Comparison of ENCODE assay signal across 8 cellular contexts in genomic region chr18:11980148-11980554, GRCh38. TPM values are rescaled to one million over a fixed set of nuclear protein-coding genes. Genes with fewer than 3 reads are reported as not detected.
A peak's percentile ranks its signal among the peaks of the same experiment; 100 is the strongest.
DNase-seq lines count a peak whose midpoint lies in the region; ATAC-seq, FAIRE-seq and TF ChIP-seq lines count a peak whose summit lies in the region.

No MANE protein-coding gene starts in this region.

- H3K9me3 ChIP-seq in SK-N-SH (no peaks in the 10 kb centered on the region), iPS-18c (ENCODE audit: control insufficient read depth, insufficient read depth, low read length) (no peaks in the 10 kb centered on the region)

- DNase-seq in SK-N-SH, result no peak
- no peak for DNase-seq in activated CD4-positive, alpha-beta memory T cell treated with anti-CD3 and anti-CD28 coated beads, Interleukin-2, amount 10 ng/mL, durations not matched to agents 7 days and 5 days
- DNase-seq in D721Med (ENCODE audit: insufficient read length, low spot score), result no peak

- H3K27me3 Mint-ChIP-seq in activated CD4-positive, alpha-beta memory T cell treated with anti-CD3 and anti-CD28 coated beads, Interleukin-2, amount 10 ng/mL, durations not matched to agents 7 days and 5 days, result peaks cover 5% of the 10 kb centered on the region

- H3K4me3 ChIP-seq in SK-N-SH (ENCODE audit: low read depth in 2 of 2, low read length in 1 of 2) (peak overlapping the region; percentile 46 to 73), iPS-18c (ENCODE audit: insufficient read depth, low read depth, low read length) (peak overlapping the region; percentile 77)

- no peak for TF ChIP-seq CTCF in SK-N-SH (IDR thresholded peaks at IDR 0.05)
- TF ChIP-seq CTCF in D721Med (IDR thresholded peaks at IDR 0.05; ENCODE audit: insufficient read depth, missing control alignments), result no peak

- 6% methylated on average over 14 of the region's 19 CpGs for WGBS in SK-N-SH (ENCODE audit: low lambda C conversion rate)

- POLR2A ChIA-PET in SK-N-SH (lab: Yijun Ruan, JAX), result no interaction called here
- POLR2A ChIA-PET in activated CD4-positive, alpha-beta memory T cell treated with anti-CD3 and anti-CD28 coated beads, Interleukin-2, amount 10 ng/mL, durations not matched to agents 7 days and 5 days (lab: Charles Lee), result interaction anchor here (1.1 to 4.4 kb wide), 8 partner anchors 15 to 397 kb away, joined by 3 to 30 read pairs (median 12); partner anchors contain the start of genes AFG3L2, CHMP1B and MPPE1

- H3K36me3 Mint-ChIP-seq in activated CD4-positive, alpha-beta memory T cell treated with anti-CD3 and anti-CD28 coated beads, Interleukin-2, amount 10 ng/mL, durations not matched to agents 7 days and 5 days (ENCODE audit: low read depth), result no peaks in the 10 kb centered on the region

- no peaks in the 10 kb centered on the region for H3K9me2 ChIP-seq in SK-N-SH

- H3K36me3 ChIP-seq in SK-N-SH (replicated peaks in 1 of 2; ENCODE audit: control insufficient read depth in 1 of 2, insufficient read depth in 2 of 2, low read length in 1 of 2), result no peaks in the 10 kb centered on the region

- TF ChIP-seq RAD21 in SK-N-SH (IDR thresholded peaks at IDR 0.05; ENCODE audit: low read length), result no peak

- H4K20me1 ChIP-seq in SK-N-SH (ENCODE audit: insufficient read depth), result no peaks in the 10 kb centered on the region

- peak overlapping the region; percentile 76 for H3K4me3 Mint-ChIP-seq in activated CD4-positive, alpha-beta memory T cell treated with anti-CD3 and anti-CD28 coated beads, Interleukin-2, amount 10 ng/mL, durations not matched to agents 7 days and 5 days

- no peaks in the 10 kb centered on the region for H3F3A ChIP-seq in SK-N-SH (replicated peaks; ENCODE audit: insufficient read depth)

- FAIRE-seq in D721Med (lab: Jason Lieb, UNC), result no peak

- no peak overlapping the region for H3K9ac ChIP-seq in SK-N-SH

- ATAC-seq in SK-N-SH treated with all-trans-retinoic acid at 6 μM for 48 hours (no peak), HG02981 (IDR thresholded peaks at IDR 0.05; ENCODE audit: unreplicated experiment) (no peak), HG02973 (IDR thresholded peaks at IDR 0.05; ENCODE audit: unreplicated experiment) (no peak)

- CTCF ChIA-PET in SK-N-SH (lab: Yijun Ruan, JAX), result interaction anchor here (0.6 to 1.4 kb wide), 4 partner anchors 15 to 503 kb away, joined by 3 to 5 read pairs (median 3); no protein-coding TSS in a partner anchor
- CTCF ChIA-PET in activated CD4-positive, alpha-beta memory T cell treated with anti-CD3 and anti-CD28 coated beads, Interleukin-2, amount 10 ng/mL, durations not matched to agents 7 days and 5 days (lab: Charles Lee), result interaction anchor here (1.6 to 2.7 kb wide), 3 partner anchors 15 to 58 kb away, joined by 5 to 13 read pairs (median 7); no protein-coding TSS in a partner anchor

- no peaks in the 10 kb centered on the region for H3K9me3 Mint-ChIP-seq in activated CD4-positive, alpha-beta memory T cell treated with anti-CD3 and anti-CD28 coated beads, Interleukin-2, amount 10 ng/mL, durations not matched to agents 7 days and 5 days

- peaks cover 55% of the 10 kb centered on the region for H3K27me3 ChIP-seq in SK-N-SH (ENCODE audit: insufficient read depth)

- H3K27ac ChIP-seq in SK-N-SH (ENCODE audit: low read depth in 2 of 2, low read length in 1 of 2), result no peak overlapping the region
- H3K27ac ChIP-seq in temporal lobe (ENCODE audit: low read depth, low read length), result peak overlapping the region; percentile 56

- no peak for TF ChIP-seq EP300 in SK-N-SH (IDR thresholded peaks at IDR 0.05; ENCODE audit: borderline replicate concordance in 1 of 2, low read depth in 1 of 2, low read length in 1 of 2)

- no peaks in the 10 kb centered on the region for H3K79me2 ChIP-seq in SK-N-SH (ENCODE audit: insufficient read depth)

- peak overlapping the region; percentile 96 for H3K4me2 ChIP-seq in SK-N-SH

- H3K4me1 Mint-ChIP-seq in activated CD4-positive, alpha-beta memory T cell treated with anti-CD3 and anti-CD28 coated beads, Interleukin-2, amount 10 ng/mL, durations not matched to agents 7 days and 5 days, result peaks cover 22% of the 10 kb centered on the region

- peak overlapping the region; percentile 52 for H3K27ac Mint-ChIP-seq in activated CD4-positive, alpha-beta memory T cell treated with anti-CD3 and anti-CD28 coated beads, Interleukin-2, amount 10 ng/mL, durations not matched to agents 7 days and 5 days

- H2AFZ ChIP-seq in SK-N-SH (ENCODE audit: low read depth), result peak overlapping the region; percentile 70; the same call in 1 of the 2 replicates

- peaks cover 0 to 7% of the 10 kb centered on the region in 2 experiments; a peak in 1 of 4 replicates for H3K4me1 ChIP-seq in SK-N-SH (ENCODE audit: control insufficient read depth in 1 of 2, insufficient read depth in 2 of 2, low read depth in 1 of 2, low read length in 1 of 2)

TF ChIP-seq in SK-N-SH, 30 proteins besides CTCF, POLR2A, EP300 and RAD21:
- TF ChIP-seq TEAD4 (IDR thresholded peaks at IDR 0.05; ENCODE audit: borderline replicate concordance, insufficient read depth) (no peak), SIN3A (IDR thresholded peaks at IDR 0.05; ENCODE audit: borderline replicate concordance, low read depth, low read length) (no peak), TCF12 (IDR thresholded peaks at IDR 0.05) (no peak), CHD2 (IDR thresholded peaks at IDR 0.05; ENCODE audit: low read length, partially characterized antibody) (no peak), NFIC (IDR thresholded peaks at IDR 0.05; ENCODE audit: borderline replicate concordance) (no peak), POLR2AphosphoS5 (IDR thresholded peaks at IDR 0.05; ENCODE audit: low read depth, low read length) (no peak), ELF1 (IDR thresholded peaks at IDR 0.05) (no peak), FOXJ3 (CRISPR knock-in tag; IDR thresholded peaks at IDR 0.05) (no peak), FOSL2 (IDR thresholded peaks at IDR 0.05; ENCODE audit: borderline replicate concordance, low read depth) (no peak), YY1 (IDR thresholded peaks at IDR 0.05; ENCODE audit: low read depth) (no peak), EZH2phosphoT487 (IDR thresholded peaks at IDR 0.05; ENCODE audit: borderline replicate concordance, low read depth) (no peak), SMC3 (IDR thresholded peaks at IDR 0.05; ENCODE audit: low read depth, low read length) (no peak), TAF1 (IDR thresholded peaks at IDR 0.05; ENCODE audit: borderline replicate concordance, low read depth, low read length) (no peak), RFX5 (IDR thresholded peaks at IDR 0.05; ENCODE audit: low read length) (no peak), NRF1 (IDR thresholded peaks at IDR 0.05; ENCODE audit: low read depth, low read length) (no peak), MEF2A (IDR thresholded peaks at IDR 0.05; ENCODE audit: borderline replicate concordance, low read depth) (no peak), USF2 (IDR thresholded peaks at IDR 0.05; ENCODE audit: borderline replicate concordance, low read depth, low read length) (no peak)

TF ChIP-seq in SK-N-SH treated with all-trans-retinoic acid at 6 μM for 48 hours, 23 proteins besides CTCF, POLR2A, EP300 and RAD21 (continues in another document):
- TF ChIP-seq PATZ1 (CRISPR knock-in tag; IDR thresholded peaks at IDR 0.05; ENCODE audit: borderline replicate concordance), result no peak
- no peak for TF ChIP-seq ISL1 (CRISPR knock-in tag; IDR thresholded peaks at IDR 0.05)
- TF ChIP-seq PPARA (CRISPR knock-in tag; IDR thresholded peaks at IDR 0.05; ENCODE audit: borderline replicate concordance), result no peak
- no peak for TF ChIP-seq CSDC2 (CRISPR knock-in tag; IDR thresholded peaks at IDR 0.05)
- no peak for TF ChIP-seq TCF4 (CRISPR knock-in tag; IDR thresholded peaks at IDR 0.05; ENCODE audit: borderline replicate concordance)
- no peak for TF ChIP-seq POU6F1 (CRISPR knock-in tag; IDR thresholded peaks at IDR 0.05; ENCODE audit: borderline replicate concordance, low read depth)
- TF ChIP-seq OSR1 (CRISPR knock-in tag; IDR thresholded peaks at IDR 0.05), result no peak

RNA-seq across cellular contexts. Expression of gene IMPA2, which starts 1.2 kb away (rescaled TPM):
- polyA plus RNA-seq in SK-N-SH (2012; rRNA removed), result 0.18 TPM in 1 of 2 replicates, not detected in the other
- polyA plus RNA-seq in SK-N-SH (2012; cell fraction: cytosol; rRNA removed), result 0.07 and 0.13 TPM in 2 replicates
- polyA plus RNA-seq in SK-N-SH (2012; cell fraction: nucleus; rRNA removed), result 0.11 and 0.34 TPM in 2 replicates
- 10 to 100 TPM; 12.6 to 15.4 TPM for total RNA-seq in activated CD4-positive, alpha-beta memory T cell treated with anti-CD3 and anti-CD28 coated beads, Interleukin-2, amount 10 ng/mL, durations not matched to agents 7 days and 5 days
- total RNA-seq in temporal lobe, result 3.7 TPM
